3 cellular contexts compared by ENCODE assay signal in genomic region chr11:282630-283360, GRCh38.
A peak's percentile ranks its signal among the peaks of the same experiment; 100 is the strongest.
TF ChIP-seq lines count a peak whose summit lies in the region.

No MANE protein-coding gene starts in this region.

TF ChIP-seq in SK-N-SH, 30 proteins besides CTCF, POLR2A, EP300 and RAD21:
- TF ChIP-seq, protein P1, sequence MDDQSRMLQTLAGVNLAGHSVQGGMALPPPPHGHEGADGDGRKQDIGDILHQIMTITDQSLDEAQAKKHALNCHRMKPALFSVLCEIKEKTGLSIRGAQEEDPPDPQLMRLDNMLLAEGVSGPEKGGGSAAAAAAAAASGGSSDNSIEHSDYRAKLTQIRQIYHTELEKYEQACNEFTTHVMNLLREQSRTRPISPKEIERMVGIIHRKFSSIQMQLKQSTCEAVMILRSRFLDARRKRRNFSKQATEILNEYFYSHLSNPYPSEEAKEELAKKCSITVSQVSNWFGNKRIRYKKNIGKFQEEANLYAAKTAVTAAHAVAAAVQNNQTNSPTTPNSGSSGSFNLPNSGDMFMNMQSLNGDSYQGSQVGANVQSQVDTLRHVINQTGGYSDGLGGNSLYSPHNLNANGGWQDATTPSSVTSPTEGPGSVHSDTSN (IDR thresholded peaks at IDR 0.05) = no peak
- TF ChIP-seq CHD2 (IDR thresholded peaks at IDR 0.05; ENCODE audit: low read length, partially characterized antibody) (no peak), GABPA (IDR thresholded peaks at IDR 0.05; ENCODE audit: low read depth) (no peak), POLR2AphosphoS5 (IDR thresholded peaks at IDR 0.05; ENCODE audit: low read depth, low read length) (no peak)

TF ChIP-seq in SK-N-SH treated with all-trans-retinoic acid at 6 μM for 48 hours, 23 proteins besides CTCF, POLR2A, EP300 and RAD21:
- TF ChIP-seq CREB5 (CRISPR knock-in tag; IDR thresholded peaks at IDR 0.05; ENCODE audit: low read depth) = no peak
- TF ChIP-seq TSHZ2 (CRISPR knock-in tag; IDR thresholded peaks at IDR 0.05) = no peak
- TF ChIP-seq ZNF8 (CRISPR knock-in tag; IDR thresholded peaks at IDR 0.05) = no peak

TF ChIP-seq in K562, 482 proteins besides CTCF, POLR2A, EP300 and RAD21:
- TF ChIP-seq BHLHE40 (IDR thresholded peaks at IDR 0.05; ENCODE audit: low read length) (peak; percentile 45; the same call in 1 of the 2 replicates), CTBP1 (IDR thresholded peaks at IDR 0.05; ENCODE audit: borderline replicate concordance) (no peak)
